Comparison of ENCODE assay signal across 8 cellular contexts in the genomic region with DNA sequence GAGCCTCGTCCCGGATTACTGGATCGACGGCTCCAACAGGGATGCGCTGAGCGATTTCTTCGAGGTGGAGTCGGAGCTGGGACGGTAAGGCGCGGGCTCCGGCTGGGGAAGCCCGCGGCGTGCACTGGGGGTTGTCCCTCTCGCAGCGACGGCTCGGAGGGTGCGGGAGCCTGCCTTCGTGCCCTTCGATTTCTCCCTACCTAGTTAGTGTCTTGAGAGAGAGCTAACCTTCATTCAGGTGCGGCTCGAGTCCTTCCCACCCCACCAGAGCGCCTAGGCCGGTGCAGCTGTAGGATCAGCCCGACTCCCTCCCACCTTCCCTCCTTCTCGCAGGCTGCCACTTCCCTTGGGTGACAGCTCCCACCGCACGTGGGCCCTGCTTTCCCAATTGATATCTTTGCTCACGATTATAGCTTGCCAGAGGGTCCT. TPM values are rescaled to one million over a fixed set of nuclear protein-coding genes. Genes with fewer than 3 reads are reported as not detected.
DNase-seq lines count a peak whose midpoint lies in the region; TF ChIP-seq lines count a peak whose summit lies in the region.

No MANE protein-coding gene starts in this region.

- no peaks in the 10 kb centered on the region for H3K27me3 Mint-ChIP-seq in HFFc6 (ENCODE audit: insufficient read depth)

- H3K36me3 ChIP-seq in OCI-LY7 (ENCODE audit: insufficient read depth, low read length) (no peaks in the 10 kb centered on the region), parathyroid adenoma (ENCODE audit: control insufficient read depth, insufficient read depth, low read length) (no peaks in the 10 kb centered on the region)

- H3K79me2 ChIP-seq in OCI-LY7 (ENCODE audit: insufficient read depth, low read depth, low read length): peaks cover 50% of the 10 kb centered on the region; the same call in 1 of the 2 replicates
- no peaks in the 10 kb centered on the region for H3K79me2 ChIP-seq in parathyroid adenoma

- no peaks in the 10 kb centered on the region for H3K9me3 Mint-ChIP-seq in HFFc6

- H3K36me3 Mint-ChIP-seq in HFFc6 (ENCODE audit: low read depth): no peaks in the 10 kb centered on the region

- POLR2A ChIA-PET in OCI-LY7 (lab: Charles Lee): interaction anchor here (0.7 to 2.6 kb wide), 4 partner anchors 11 to 1893 kb away, joined by 3 to 18 read pairs (median 4); no protein-coding TSS in a partner anchor

- H3K4me3 Mint-ChIP-seq in HFFc6: peak overlapping the region; percentile 87

- no peaks in the 10 kb centered on the region for H3K27me3 ChIP-seq in parathyroid adenoma (ENCODE audit: control insufficient read depth, insufficient read depth, low read length)

- no TSS peak for BruUV-seq in OCI-LY7 (replicated peaks; lab: Mats Ljungman, UMichigan)

- H3K9me2 ChIP-seq in OCI-LY7 (ENCODE audit: insufficient read depth, low read length): no peaks in the 10 kb centered on the region

- H3K9me3 ChIP-seq in OCI-LY7 (ENCODE audit: low read length) (no peaks in the 10 kb centered on the region), parathyroid adenoma (ENCODE audit: control insufficient read depth, low read length) (no peaks in the 10 kb centered on the region)

- H3K27ac Mint-ChIP-seq in HFFc6: peak overlapping the region; percentile 44; the same call in 1 of the 2 replicates

- H3K27ac ChIP-seq in OCI-LY7 (ENCODE audit: low read depth, low read length, poor library complexity, severe bottlenecking) (peak overlapping the region; percentile 49), parathyroid adenoma (no peak overlapping the region)

- H3K4me1 ChIP-seq in OCI-LY7 (ENCODE audit: insufficient read depth, low read length, poor library complexity, severe bottlenecking) (peaks cover 25% of the 10 kb centered on the region), parathyroid adenoma (peaks cover 3% of the 10 kb centered on the region)

- H3K4me2 ChIP-seq in OCI-LY7 (ENCODE audit: low read length): peak overlapping the region; percentile 91
- H3K4me2 ChIP-seq in parathyroid adenoma (ENCODE audit: low read length): peak overlapping the region; percentile 80

- peak; percentile 28 for DNase-seq in SHP77 treated with DMSO at 0.1 percent for 48 hours (lab: John Stamatoyannopoulos, UW)
- DNase-seq in SHP77 (lab: John Stamatoyannopoulos, UW): no peak
- DNase-seq in HFFc6: no peak
- no peak for DNase-seq in OCI-LY7 (ENCODE audit: low spot score)
- no peak for DNase-seq in epithelial cell of esophagus (ENCODE audit: low read depth)
- no peak for DNase-seq in NCI-H446 treated with DMSO at 0.1 percent for 48 hours (lab: John Stamatoyannopoulos, UW)
- no peak for DNase-seq in AG08396 (ENCODE audit: low spot score)

- H3K4me3 ChIP-seq in OCI-LY7 (ENCODE audit: low read depth, low read length, poor library complexity, severe bottlenecking) (peak overlapping the region; percentile 75), epithelial cell of esophagus (ENCODE audit: low read length) (peak overlapping the region; percentile 43), parathyroid adenoma (ENCODE audit: low read depth, low read length) (peak overlapping the region; percentile 36)

- intact Hi-C loops in OCI-LY7 (cut with micrococcal nuclease; ENCODE audit: unreplicated experiment): loop anchor here (2.0 to 10.0 kb wide), 5 partner anchors 67 to 938 kb away; a partner anchor contains a TSS

- no peaks in the 10 kb centered on the region for H4K20me1 ChIP-seq in OCI-LY7 (ENCODE audit: insufficient read depth, low read length)

- no peak overlapping the region for H3K9ac ChIP-seq in parathyroid adenoma

- CTCF ChIA-PET in OCI-LY7 (lab: Charles Lee; ENCODE audit: unreplicated experiment): interaction anchor here (0.6 kb wide), 1 partner anchor 533 kb away, joined by 3 read pairs; no protein-coding TSS in a partner anchor

- H2AFZ ChIP-seq in OCI-LY7 (ENCODE audit: low read length): peak overlapping the region; percentile 81
- peak overlapping the region; percentile 89 for H2AFZ ChIP-seq in parathyroid adenoma

- TF ChIP-seq CTCF in HFFc6 (IDR thresholded peaks at IDR 0.05): no peak
- TF ChIP-seq CTCF in OCI-LY7 (conservative IDR thresholded peaks at IDR 0.05; ENCODE audit: low read length): no peak
- TF ChIP-seq CTCF in epithelial cell of esophagus (IDR thresholded peaks at IDR 0.05; ENCODE audit: insufficient read depth, low read depth, low read length, missing control alignments): no peak
- TF ChIP-seq CTCF in parathyroid adenoma (IDR thresholded peaks at IDR 0.05): no peak

- H3K4me1 Mint-ChIP-seq in HFFc6 (ENCODE audit: low read depth): peaks cover 22% of the 10 kb centered on the region

RNA-seq across cellular contexts. Expression of a gene that starts 0.4 kb away (rescaled TPM):
- 1 to 10 TPM; 3.8 to 5.7 (median 4.4) TPM for total RNA-seq in HFFc6 (2021; fragmentation: NEBNext Ultra II Directional; extraction: Animal tissue kit (Norgen Biotek cat#: 25700))
- total RNA-seq in OCI-LY7 (2014; rRNA removed; shearing (Covaris generic)): 36.5 and 40.2 TPM in 2 replicates
- total RNA-seq in OCI-LY7 (2022): 25.4 and 31.2 TPM in 2 replicates
